In the genomic region with DNA sequence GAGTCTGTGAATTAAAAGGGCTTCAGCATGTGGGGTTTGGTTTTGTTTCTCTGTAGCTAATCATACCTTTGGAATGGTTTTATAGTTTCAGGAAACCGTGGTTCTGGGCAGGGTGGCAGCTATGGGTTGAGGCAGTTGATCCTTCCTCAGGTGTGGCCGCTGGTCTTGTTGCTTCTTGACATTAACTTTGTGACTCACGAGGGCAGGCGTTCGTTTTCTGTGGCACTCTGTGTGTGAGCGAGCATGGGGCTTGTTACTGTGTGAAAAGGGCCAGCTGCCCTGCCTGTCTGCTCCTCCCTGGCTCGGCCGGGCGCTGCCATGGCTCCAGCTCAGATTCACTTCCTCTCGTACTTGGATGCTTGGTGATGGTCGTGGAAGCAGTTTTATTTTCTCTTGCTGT, we compare ENCODE assay signal across 10 cellular contexts. TPM values are rescaled to one million over a fixed set of nuclear protein-coding genes. Genes with fewer than 3 reads are reported as not detected.
DNase-seq lines count a peak whose midpoint lies in the region; ATAC-seq, FAIRE-seq and TF ChIP-seq lines count a peak whose summit lies in the region.
"Had no signal": no experiment of that assay in that cellular context is flagged by ENCODE, and none has a peak within 500 bp of the region (broad histone marks: within the 10 kb centered on the region; RNA-seq: fewer than 3 reads in every experiment).

No MANE protein-coding gene starts in this region.

- no peaks in the 10 kb centered on the region for H3K9me3 ChIP-seq in pancreas

- peaks cover 13 to 47% (median 15%) of the 10 kb centered on the region in 3 donors for H3K4me1 ChIP-seq in pancreas

- no peaks in the 10 kb centered on the region for H3K9me3 Mint-ChIP-seq in Calu3 (ENCODE audit: low read depth, unreplicated experiment)

- H3K27ac Mint-ChIP-seq in Calu3 (ENCODE audit: unreplicated experiment) = no peak overlapping the region

- TF ChIP-seq CTCF in Calu3 (IDR thresholded peaks at IDR 0.05; ENCODE audit: unreplicated experiment) (no peak), epithelial cell of esophagus (IDR thresholded peaks at IDR 0.05; ENCODE audit: insufficient read depth, low read depth, low read length, missing control alignments) (no peak), pancreas (IDR thresholded peaks at IDR 0.05) (no peak)

- H3K36me3 ChIP-seq in pancreas = no peaks in the 10 kb centered on the region

- H3K36me3 Mint-ChIP-seq in Calu3 (ENCODE audit: insufficient read depth, unreplicated experiment) = peaks cover 27% of the 10 kb centered on the region

- peak overlapping the region in 3 of 4 donors; percentile 30 to 47 (median 45) for H3K27ac ChIP-seq in pancreas
- H3K27ac ChIP-seq: SK-N-MC had no signal

- no peaks in the 10 kb centered on the region for H3K27me3 ChIP-seq in pancreas

- peak; percentile 84 to 87 (median 86) for ATAC-seq in pancreas
- no peak for ATAC-seq in GM21423 (IDR thresholded peaks at IDR 0.05; ENCODE audit: unreplicated experiment)
- ATAC-seq in GM21576 (IDR thresholded peaks at IDR 0.05; ENCODE audit: unreplicated experiment) = no peak

- intact Hi-C loops in Calu3 (cut with micrococcal nuclease; ENCODE audit: unreplicated experiment) = no loop called here
- intact Hi-C loops in pancreas (cut with DNase I) = no loop called here

- BruUV-seq in Calu3 (replicated peaks; lab: Mats Ljungman, UMichigan) = no TSS peak

- H3K4me1 Mint-ChIP-seq in Calu3 (ENCODE audit: low read depth, unreplicated experiment) = peaks cover 28% of the 10 kb centered on the region

- DNase-seq in Calu3 = peak; percentile 25
- peak; percentile 72 to 74 for DNase-seq in NOMO-1 (lab: John Stamatoyannopoulos, UW; ENCODE audit: unreplicated experiment in 2 of 2)
- DNase-seq in epithelial cell of esophagus (ENCODE audit: low read depth) = peak; percentile 95
- DNase-seq in pancreas = peak; percentile 73 to 89 (median 86)
- DNase-seq in GM19239 (ENCODE audit: insufficient read length, low spot score) = no peak
- DNase-seq in amniotic stem cell (lab: John Stamatoyannopoulos, UW) = no peak

- 27 to 31% methylated on average over 11 of the region's 11 CpGs for WGBS in pancreas, 2 donors

- CTCF ChIA-PET in Calu3 (lab: Charles Lee) = no interaction called here

- no peaks in the 10 kb centered on the region for H3K27me3 Mint-ChIP-seq in Calu3 (ENCODE audit: unreplicated experiment)

- H3K4me3 Mint-ChIP-seq in Calu3 (ENCODE audit: low read depth, unreplicated experiment) = no peak overlapping the region

- FAIRE-seq in pancreas (lab: Jason Lieb, UNC) = no peak
- no peak for FAIRE-seq in GM19239 (lab: Jason Lieb, UNC)

- H3K4me3 ChIP-seq in epithelial cell of esophagus (ENCODE audit: low read length) (no peak overlapping the region), pancreas (no peak overlapping the region)
- H3K4me3 ChIP-seq: lung, SK-N-MC had no signal

RNA-seq across cellular contexts. Expression of a gene that starts 16.2 kb away (rescaled TPM):
- total RNA-seq in Calu3 (2022) (79.9 and 85.9 TPM in 2 replicates), pancreas (10 to 100 TPM; 25.0 to 31.5 (median 29.2) TPM)
- 10 to 100 TPM; 20.1 to 23.3 TPM for polyA plus RNA-seq in pancreas

RNA-seq across cellular contexts. Expression of a gene that starts 45.0 kb away (rescaled TPM):
- total RNA-seq in Calu3 (2022) = 85.1 and 86.3 TPM in 2 replicates
- total RNA-seq in pancreas = 10 to 100 TPM; 13.9 to 23.1 (median 17.2) TPM
- 10 to 100 TPM; 67.8 to 84.7 TPM for polyA plus RNA-seq in pancreas

RNA-seq across cellular contexts. Expression of a gene that starts 46.1 kb away (rescaled TPM):
- total RNA-seq in Calu3 (2022) (192 and 197 TPM in 2 replicates), pancreas (10 to 100 TPM; 16.3 to 35.0 (median 22.3) TPM)
- 10 to 100 TPM; 33.8 to 47.3 TPM for polyA plus RNA-seq in pancreas

RNA-seq across cellular contexts. Expression of a gene that starts 49.9 kb away (rescaled TPM):
- total RNA-seq in Calu3 (2022) = 0.24 TPM in 1 of 2 replicates, not detected in the other
- total RNA-seq in pancreas = not detected
- polyA plus RNA-seq in pancreas = under 1 TPM; 0.12 to 0.53 TPM
- total RNA-seq: lung had no signal

RNA-seq across cellular contexts. Expression of a gene that starts 58.6 kb away (rescaled TPM):
- total RNA-seq in Calu3 (2022) (58.1 and 62.8 TPM in 2 replicates), pancreas (10 to 100 TPM in 3 of 6 donors, 1 to 10 TPM in 3; 8.5 to 12.8 (median 9.8) TPM)
- 10 to 100 TPM; 12.8 to 22.0 TPM for polyA plus RNA-seq in pancreas

Comparison
In these comparisons a context has a peak if more than half of its experiments do, and no peak if none do; other contexts are left out.
1. DNase-seq: peak in Calu3 (single experiment), NOMO-1 (2 of 2), epithelial cell of esophagus (single experiment) and pancreas (6 of 6); none in GM19239 (single experiment) and amniotic stem cell (single experiment).
2. ATAC-seq: peak in pancreas (4 of 4); none in GM21423 (single experiment) and GM21576 (single experiment).